In genomic region chr7:53101026-53101425, GRCh38 we compare ENCODE assay signal across 17 cellular contexts.
A peak's percentile ranks its signal among the peaks of the same experiment; 100 is the strongest.
DNase-seq lines count a peak whose midpoint lies in the region; ATAC-seq and TF ChIP-seq lines count a peak whose summit lies in the region.
"Had no signal": no experiment of that assay in that cellular context is flagged by ENCODE, and none has a peak within 500 bp of the region (broad histone marks: within the 10 kb centered on the region; RNA-seq: fewer than 3 reads in every experiment).

No MANE protein-coding gene starts in this region.

- BruUV-seq in PC-3 (replicated peaks; lab: Mats Ljungman, UMichigan), result no TSS peak

- no peaks in the 10 kb centered on the region for H4K20me1 ChIP-seq in PC-3 (ENCODE audit: low read length)

- H3K4me2 ChIP-seq in PC-3 (ENCODE audit: low read length), result no peak overlapping the region
- H3K4me2 ChIP-seq: A549 had no signal

- no peak overlapping the region for H2AFZ ChIP-seq in PC-3 (ENCODE audit: low read length)
- H2AFZ ChIP-seq: GM23248 had no signal

- no peaks in the 10 kb centered on the region for H3K79me2 ChIP-seq in PC-3 (ENCODE audit: low read length)

- intact Hi-C loops in PC-3 (cut with micrococcal nuclease), result no loop called here

- no peaks in the 10 kb centered on the region for H3K9me2 ChIP-seq in PC-3 (replicated peaks; ENCODE audit: low read length)

- no peaks in the 10 kb centered on the region for H3F3A ChIP-seq in PC-3 (ENCODE audit: low read length, unreplicated experiment)

- DNase-seq in HPDE6-E6E7 (ENCODE audit: extremely low spot score) (peak; percentile 26), LNCaP clone FGC (ENCODE audit: low read depth) (peak; percentile 27), PC-3 (peak; percentile 56), foreskin keratinocyte (peak; percentile 4 to 9), GM20000 (ENCODE audit: low spot score) (no peak), medulla oblongata (ENCODE audit: extremely low spot score) (no peak)
- no peak for DNase-seq in activated T-cell treated with anti-CD3 and anti-CD28 coated beads, Interleukin-2, amount 50 U/mL, for 1 hour
- no peak for DNase-seq in stimulated activated CD4-positive, alpha-beta T cell treated with anti-CD3 and anti-CD28 coated beads, Interleukin-12 subunit alpha, Interleukin-12 subunit beta, amount 100 ng/mL, for 4 hours
- DNase-seq: BE2C; CD4-positive, alpha-beta memory T cell; DMS79; GM23248 had no signal

- no peaks in the 10 kb centered on the region for H3K9me3 ChIP-seq in PC-3 (ENCODE audit: low read length)
- H3K9me3 ChIP-seq: BE2C had no signal

- ATAC-seq in PC-3 (peak; percentile 31; the same call in 1 of the 2 replicates), foreskin keratinocyte (no peak)
- ATAC-seq: A549, GM12878, HCT116 had no signal

- H3K4me3 ChIP-seq in LNCaP clone FGC (ENCODE audit: low read depth, low read length) (no peak overlapping the region), PC-3 (ENCODE audit: low read length) (no peak overlapping the region)
- H3K4me3 ChIP-seq: A549, GM12878, GM23248 had no signal

- POLR2A ChIA-PET in PC-3 (lab: Charles Lee; ENCODE audit: unreplicated experiment), result no interaction called here

- no peaks in the 10 kb centered on the region for H3K36me3 ChIP-seq in PC-3 (ENCODE audit: low read depth, low read length)
- H3K36me3 ChIP-seq: BE2C had no signal

- no peak overlapping the region for H3K27ac ChIP-seq in PC-3 (ENCODE audit: low read length)
- no peak overlapping the region for H3K27ac ChIP-seq in foreskin keratinocyte
- H3K27ac ChIP-seq: A549, C4-2B, GM23248, HL-60 had no signal

- CTCF ChIA-PET in PC-3 (lab: Charles Lee), result no interaction called here

- H3K9ac ChIP-seq in PC-3 (ENCODE audit: low read length), result no peak overlapping the region
- H3K9ac ChIP-seq: GM23248 had no signal

- no peak for TF ChIP-seq CTCF in LNCaP clone FGC (IDR thresholded peaks at IDR 0.05; ENCODE audit: control insufficient read depth, extremely low read depth, insufficient read depth)
- no peak for TF ChIP-seq CTCF in PC-3 (conservative IDR thresholded peaks at IDR 0.05; ENCODE audit: low read depth, low read length)
- TF ChIP-seq CTCF in foreskin keratinocyte (conservative IDR thresholded peaks at IDR 0.05), result no peak
- TF ChIP-seq CTCF in GM20000 (IDR thresholded peaks at IDR 0.05; ENCODE audit: extremely low read depth, missing control alignments), result no peak

- no peaks in the 10 kb centered on the region for H3K27me3 ChIP-seq in PC-3 (ENCODE audit: low read length)
- no peaks in the 10 kb centered on the region for H3K27me3 ChIP-seq in foreskin keratinocyte
- H3K27me3 ChIP-seq: BE2C had no signal

- H3K4me1 ChIP-seq in PC-3 (ENCODE audit: insufficient read depth, low read length) (no peaks in the 10 kb centered on the region), foreskin keratinocyte (no peaks in the 10 kb centered on the region)
- H3K4me1 ChIP-seq: A549, BE2C had no signal

Comparison
In these comparisons a context has a peak if more than half of its experiments do, and no peak if none do; other contexts are left out.
1. DNase-seq: peak in HPDE6-E6E7 (single experiment), LNCaP clone FGC (single experiment), PC-3 (single experiment) and foreskin keratinocyte (2 of 2); none in GM20000 (single experiment), medulla oblongata (single experiment), activated T-cell treated with anti-CD3 and anti-CD28 coated beads, Interleukin-2, amount 50 U/mL, for 1 hour (single experiment) and stimulated activated CD4-positive, alpha-beta T cell treated with anti-CD3 and anti-CD28 coated beads, Interleukin-12 subunit alpha, Interleukin-12 subunit beta, amount 100 ng/mL, for 4 hours (single experiment).